ENCODE assay signal across 32 cellular contexts in genomic region chr6:158431036-158431435, GRCh38.
"Had no signal": no experiment of that assay in that cellular context is flagged by ENCODE, and none has a peak within 500 bp of the region (broad histone marks: within the 10 kb centered on the region; RNA-seq: fewer than 3 reads in every experiment).

No MANE protein-coding gene starts in this region.

- H3K4me3 ChIP-seq: SJCRH30, SK-N-MC had no signal

- H3K27me3 ChIP-seq: SJCRH30 had no signal

- H3K9me3 ChIP-seq: SJCRH30 had no signal

- H3K27me3 Mint-ChIP-seq: activated CD4-positive, alpha-beta memory T cell treated with anti-CD3 and anti-CD28 coated beads, Interleukin-2, amount 10 ng/mL, durations not matched to agents 7 days and 5 days; activated CD8-positive, alpha-beta memory T cell treated with anti-CD3 and anti-CD28 coated beads, Interleukin-2, amount 10 ng/mL, durations not matched to agents 7 days and 5 days; activated naive CD4-positive, alpha-beta T cell treated with anti-CD3 and anti-CD28 coated beads, Interleukin-2, amount 10 ng/mL, durations not matched to agents 7 days and 5 days; activated naive CD8-positive, alpha-beta T cell; activated naive CD8-positive, alpha-beta T cell treated with anti-CD3 and anti-CD28 coated beads, Interleukin-2, amount 50 U/mL, for 24 hours; brain had no signal

- H3K27ac Mint-ChIP-seq: activated CD4-positive, alpha-beta memory T cell treated with anti-CD3 and anti-CD28 coated beads, Interleukin-2, amount 10 ng/mL, durations not matched to agents 7 days and 5 days; activated CD8-positive, alpha-beta memory T cell treated with anti-CD3 and anti-CD28 coated beads, Interleukin-2, amount 10 ng/mL, durations not matched to agents 7 days and 5 days; activated naive CD4-positive, alpha-beta T cell treated with anti-CD3 and anti-CD28 coated beads, Interleukin-2, amount 10 ng/mL, durations not matched to agents 7 days and 5 days; activated naive CD8-positive, alpha-beta T cell; activated naive CD8-positive, alpha-beta T cell treated with anti-CD3 and anti-CD28 coated beads, Interleukin-2, amount 50 U/mL, for 24 hours had no signal

- H3K4me1 ChIP-seq: SJCRH30 had no signal

- H3K4me3 Mint-ChIP-seq: activated CD4-positive, alpha-beta memory T cell treated with anti-CD3 and anti-CD28 coated beads, Interleukin-2, amount 10 ng/mL, durations not matched to agents 7 days and 5 days; activated CD8-positive, alpha-beta memory T cell treated with anti-CD3 and anti-CD28 coated beads, Interleukin-2, amount 10 ng/mL, durations not matched to agents 7 days and 5 days; activated naive CD4-positive, alpha-beta T cell treated with anti-CD3 and anti-CD28 coated beads, Interleukin-2, amount 10 ng/mL, durations not matched to agents 7 days and 5 days; activated naive CD8-positive, alpha-beta T cell; activated naive CD8-positive, alpha-beta T cell treated with anti-CD3 and anti-CD28 coated beads, Interleukin-2, amount 50 U/mL, for 24 hours; brain had no signal

- H3K4me1 Mint-ChIP-seq: activated CD4-positive, alpha-beta memory T cell treated with anti-CD3 and anti-CD28 coated beads, Interleukin-2, amount 10 ng/mL, durations not matched to agents 7 days and 5 days; activated CD8-positive, alpha-beta memory T cell treated with anti-CD3 and anti-CD28 coated beads, Interleukin-2, amount 10 ng/mL, durations not matched to agents 7 days and 5 days; activated naive CD4-positive, alpha-beta T cell treated with anti-CD3 and anti-CD28 coated beads, Interleukin-2, amount 10 ng/mL, durations not matched to agents 7 days and 5 days; activated naive CD8-positive, alpha-beta T cell treated with anti-CD3 and anti-CD28 coated beads, Interleukin-2, amount 50 U/mL, for 24 hours; brain had no signal

- H3K27ac ChIP-seq: KMS-11, SJCRH30, SK-N-MC, WERI-Rb-1 had no signal

- DNase-seq: activated CD4-positive, alpha-beta memory T cell treated with anti-CD3 and anti-CD28 coated beads, Interleukin-2, amount 10 ng/mL, durations not matched to agents 7 days and 5 days; activated CD4-positive, alpha-beta T cell treated with anti-CD3 and anti-CD28 coated beads for 1 hour; activated CD4-positive, alpha-beta T cell treated with anti-CD3 and anti-CD28 coated beads for 48 hours; activated CD4-positive, CD25-positive, alpha-beta regulatory T cell; activated CD8-positive, alpha-beta memory T cell treated with anti-CD3 and anti-CD28 coated beads for 24 hours; activated CD8-positive, alpha-beta memory T cell treated with anti-CD3 and anti-CD28 coated beads, Interleukin-2, amount 10 ng/mL, durations not matched to agents 7 days and 5 days; activated CD8-positive, alpha-beta memory T cell treated with anti-CD3 and anti-CD28 coated beads, Interleukin-2, amount 50 U/mL, for 48 hours; activated effector memory CD4-positive, alpha-beta T cell treated with Interleukin-2 at 50 U/mL for 16 hours; activated naive CD4-positive, alpha-beta T cell treated with anti-CD3 and anti-CD28 coated beads, Interleukin-2, amount 10 ng/mL, durations not matched to agents 7 days and 5 days; activated naive CD8-positive, alpha-beta T cell treated with anti-CD3 and anti-CD28 coated beads, Interleukin-2, amount 50 U/mL, for 24 hours; activated T-cell treated with anti-CD3 and anti-CD28 coated beads, Interleukin-2, amount 50 U/mL, for 48 hours; anterior cingulate cortex; caudate nucleus; cerebellar nuclear complex; NCI-H1092 treated with DMSO at 0.1 percent for 48 hours; NCI-H1417; NCI-H146; NCI-H187; NCI-H2029 treated with DMSO at 0.1 percent for 48 hours; NCI-H2107; NCI-H226; NCI-H446 treated with DMSO at 0.1 percent for 48 hours; NCI-H526; NCI-H774; SHP77; SJCRH30; T1000; WERI-Rb-1 had no signal

- H3K9me3 Mint-ChIP-seq: activated CD4-positive, alpha-beta memory T cell treated with anti-CD3 and anti-CD28 coated beads, Interleukin-2, amount 10 ng/mL, durations not matched to agents 7 days and 5 days; activated naive CD4-positive, alpha-beta T cell treated with anti-CD3 and anti-CD28 coated beads, Interleukin-2, amount 10 ng/mL, durations not matched to agents 7 days and 5 days; activated naive CD8-positive, alpha-beta T cell treated with anti-CD3 and anti-CD28 coated beads, Interleukin-2, amount 50 U/mL, for 24 hours had no signal
